ENCODE assay signal across 5 cellular contexts in the genomic region with DNA sequence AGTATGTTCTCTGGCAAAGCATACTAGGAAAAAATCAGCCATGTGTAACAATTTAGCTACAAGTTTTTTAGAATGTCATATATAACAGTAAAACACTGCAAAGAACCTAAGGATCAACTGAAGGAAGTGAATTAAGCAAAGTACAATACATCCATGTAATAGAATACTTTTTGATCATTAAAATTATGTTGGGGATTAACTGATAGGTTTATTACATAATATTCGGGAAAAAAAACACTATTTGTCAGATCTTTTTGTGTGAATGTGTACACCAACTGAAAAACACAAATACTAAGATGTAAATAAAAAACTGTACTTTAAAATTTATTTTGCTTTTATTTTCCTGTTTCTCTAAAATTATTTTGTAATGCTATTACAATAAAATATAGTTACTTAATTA.
"Had no signal": no experiment of that assay in that cellular context is flagged by ENCODE, and none has a peak within 500 bp of the region (broad histone marks: within the 10 kb centered on the region; RNA-seq: fewer than 3 reads in every experiment).

No MANE protein-coding gene starts in this region.

- ATAC-seq: HepG2 had no signal

- FAIRE-seq: HepG2, HTR-8/SVneo had no signal

- H3K27ac ChIP-seq: HL-60 had no signal

- DNase-seq: IMR-90, KG1 had no signal
